Comparison of ENCODE assay signal across 25 cellular contexts in the genomic region with DNA sequence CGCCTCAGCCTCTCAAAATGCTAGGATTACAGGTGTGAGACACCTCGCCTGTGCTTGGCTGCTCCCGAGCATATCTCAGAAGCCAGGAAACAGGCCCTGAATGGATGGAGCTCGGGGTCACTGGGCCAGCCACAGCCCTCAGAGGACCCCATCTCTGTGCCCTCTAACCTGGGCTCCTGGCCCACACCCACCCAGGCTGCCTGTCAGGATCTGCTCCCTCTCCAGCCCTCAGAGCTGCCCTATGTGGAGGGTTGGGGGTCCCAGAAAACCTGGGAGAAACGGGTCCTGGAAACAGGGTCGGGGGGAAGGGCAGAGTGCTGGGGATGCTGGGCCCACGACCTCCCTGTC. TPM values are rescaled to one million over a fixed set of nuclear protein-coding genes. Genes with fewer than 3 reads are reported as not detected.
"Had no signal": no experiment of that assay in that cellular context is flagged by ENCODE, and none has a peak within 500 bp of the region (broad histone marks: within the 10 kb centered on the region; RNA-seq: fewer than 3 reads in every experiment).

No MANE protein-coding gene starts in this region.

- DNase-seq: activated CD4-positive, alpha-beta T cell treated with anti-CD3 and anti-CD28 coated beads for 1 hour; activated CD4-positive, alpha-beta T cell treated with anti-CD3 and anti-CD28 coated beads for 4 hours; activated CD4-positive, alpha-beta T cell treated with anti-CD3 and anti-CD28 coated beads, Interleukin-2, amount 50 U/mL, for 4 hours; activated CD4-positive, CD25-positive, alpha-beta regulatory T cell; activated effector memory CD4-positive, alpha-beta T cell treated with anti-CD3 and anti-CD28 coated beads, Interleukin-2, amount 50 U/mL, for 16 hours; activated naive CD4-positive, alpha-beta T cell treated with anti-CD3 and anti-CD28 coated beads for 36 hours; activated naive CD8-positive, alpha-beta T cell treated with anti-CD3 and anti-CD28 coated beads for 36 hours; activated naive CD8-positive, alpha-beta T cell treated with anti-CD3 and anti-CD28 coated beads, Interleukin-2, amount 50 U/mL, for 24 hours; activated T-cell treated with anti-CD3 and anti-CD28 coated beads, Interleukin-2, amount 50 U/mL, for 4 hours; aorta; cortex of kidney; effector CD4-positive, alpha-beta T cell; effector memory CD8-positive, alpha-beta T cell; esophagus squamous epithelium had no signal

- H3K4me3 Mint-ChIP-seq: activated CD4-positive, alpha-beta memory T cell treated with anti-CD3 and anti-CD28 coated beads, Interleukin-2, amount 10 ng/mL, durations not matched to agents 7 days and 5 days; activated CD4-positive, alpha-beta T cell treated with anti-CD3 and anti-CD28 coated beads, Interleukin-2, amount 10 ng/mL, durations not matched to agents 7 days and 5 days; activated naive CD4-positive, alpha-beta T cell treated with anti-CD3 and anti-CD28 coated beads for 36 hours; activated naive CD4-positive, alpha-beta T cell treated with anti-CD3 and anti-CD28 coated beads, Interleukin-2, amount 50 U/mL, for 24 hours; activated naive CD8-positive, alpha-beta T cell treated with anti-CD3 and anti-CD28 coated beads for 36 hours; activated naive CD8-positive, alpha-beta T cell treated with anti-CD3 and anti-CD28 coated beads, Interleukin-2, amount 50 U/mL, for 24 hours; activated T-cell treated with anti-CD3 and anti-CD28 coated beads, Interleukin-2, amount 50 U/mL, for 4 hours; effector memory CD8-positive, alpha-beta T cell had no signal

- H3K27ac Mint-ChIP-seq: activated CD4-positive, alpha-beta memory T cell treated with anti-CD3 and anti-CD28 coated beads, Interleukin-2, amount 10 ng/mL, durations not matched to agents 7 days and 5 days; activated CD4-positive, alpha-beta T cell treated with anti-CD3 and anti-CD28 coated beads, Interleukin-2, amount 10 ng/mL, durations not matched to agents 7 days and 5 days; activated naive CD4-positive, alpha-beta T cell treated with anti-CD3 and anti-CD28 coated beads for 36 hours; activated naive CD4-positive, alpha-beta T cell treated with anti-CD3 and anti-CD28 coated beads, Interleukin-2, amount 50 U/mL, for 24 hours; activated naive CD8-positive, alpha-beta T cell treated with anti-CD3 and anti-CD28 coated beads for 36 hours; activated naive CD8-positive, alpha-beta T cell treated with anti-CD3 and anti-CD28 coated beads, Interleukin-2, amount 50 U/mL, for 24 hours; activated T-helper 2 cell treated with anti-CD3 and anti-CD28 coated beads, Interferon-gamma antibody, Interleukin-2, Interleukin-4, amounts not matched to agents 10 μg/mL and 5 μg/mL and 100 μg/mL, durations not matched to agents 14 hours and 24 hours and 36 hours had no signal

- H3K36me3 Mint-ChIP-seq: activated naive CD4-positive, alpha-beta T cell treated with anti-CD3 and anti-CD28 coated beads, Interleukin-2, amount 50 U/mL, for 24 hours; activated naive CD8-positive, alpha-beta T cell treated with anti-CD3 and anti-CD28 coated beads for 36 hours had no signal

- H3K9me3 Mint-ChIP-seq: activated CD4-positive, alpha-beta memory T cell treated with anti-CD3 and anti-CD28 coated beads, Interleukin-2, amount 10 ng/mL, durations not matched to agents 7 days and 5 days; activated CD4-positive, alpha-beta T cell treated with anti-CD3 and anti-CD28 coated beads, Interleukin-2, amount 10 ng/mL, durations not matched to agents 7 days and 5 days; activated naive CD4-positive, alpha-beta T cell treated with anti-CD3 and anti-CD28 coated beads for 36 hours; activated naive CD4-positive, alpha-beta T cell treated with anti-CD3 and anti-CD28 coated beads, Interleukin-2, amount 50 U/mL, for 24 hours; activated naive CD8-positive, alpha-beta T cell treated with anti-CD3 and anti-CD28 coated beads for 36 hours; activated naive CD8-positive, alpha-beta T cell treated with anti-CD3 and anti-CD28 coated beads, Interleukin-2, amount 50 U/mL, for 24 hours; activated T-cell treated with anti-CD3 and anti-CD28 coated beads, Interleukin-2, amount 50 U/mL, for 4 hours; activated T-helper 2 cell treated with anti-CD3 and anti-CD28 coated beads, Interferon-gamma antibody, Interleukin-2, Interleukin-4, amounts not matched to agents 10 μg/mL and 5 μg/mL and 100 μg/mL, durations not matched to agents 14 hours and 24 hours and 36 hours; effector memory CD8-positive, alpha-beta T cell had no signal

- H3K27ac ChIP-seq: body of pancreas, epithelial cell of prostate, esophagus squamous epithelium had no signal

- FAIRE-seq: colon, endometrium, frontal cortex had no signal

- H3K4me3 ChIP-seq: adrenal gland, body of pancreas had no signal

- H3K4me1 Mint-ChIP-seq: activated CD4-positive, alpha-beta memory T cell treated with anti-CD3 and anti-CD28 coated beads, Interleukin-2, amount 10 ng/mL, durations not matched to agents 7 days and 5 days; activated naive CD4-positive, alpha-beta T cell treated with anti-CD3 and anti-CD28 coated beads, Interleukin-2, amount 50 U/mL, for 24 hours; activated naive CD8-positive, alpha-beta T cell treated with anti-CD3 and anti-CD28 coated beads, Interleukin-2, amount 50 U/mL, for 24 hours had no signal

- H3K9me3 ChIP-seq: adrenal gland, body of pancreas, esophagus squamous epithelium had no signal

- H3K36me3 ChIP-seq: adrenal gland, esophagus squamous epithelium had no signal

- H3K27me3 Mint-ChIP-seq: activated CD4-positive, alpha-beta memory T cell treated with anti-CD3 and anti-CD28 coated beads, Interleukin-2, amount 10 ng/mL, durations not matched to agents 7 days and 5 days; activated naive CD8-positive, alpha-beta T cell treated with anti-CD3 and anti-CD28 coated beads for 36 hours had no signal

- H3K27me3 ChIP-seq: adrenal gland, body of pancreas had no signal

RNA-seq across cellular contexts. Expression of a gene that starts 5.2 kb away (rescaled TPM):
- total RNA-seq: activated naive CD4-positive, alpha-beta T cell treated with anti-CD3 and anti-CD28 coated beads for 36 hours; activated naive CD8-positive, alpha-beta T cell treated with anti-CD3 and anti-CD28 coated beads for 36 hours; activated T-cell treated with anti-CD3 and anti-CD28 coated beads, Interleukin-2, amount 50 U/mL, for 4 hours; body of pancreas; T-helper 1 cell treated with Interleukin-12 subunit alpha and Interleukin-12 subunit beta and Interleukin-4 antibody, amounts not matched to agents 30 ng/mL and 1 ng/mL, for 36 hours had no signal
- polyA plus RNA-seq: aorta had no signal
